Comparison of ENCODE assay signal across 2 cellular contexts in the genomic region with DNA sequence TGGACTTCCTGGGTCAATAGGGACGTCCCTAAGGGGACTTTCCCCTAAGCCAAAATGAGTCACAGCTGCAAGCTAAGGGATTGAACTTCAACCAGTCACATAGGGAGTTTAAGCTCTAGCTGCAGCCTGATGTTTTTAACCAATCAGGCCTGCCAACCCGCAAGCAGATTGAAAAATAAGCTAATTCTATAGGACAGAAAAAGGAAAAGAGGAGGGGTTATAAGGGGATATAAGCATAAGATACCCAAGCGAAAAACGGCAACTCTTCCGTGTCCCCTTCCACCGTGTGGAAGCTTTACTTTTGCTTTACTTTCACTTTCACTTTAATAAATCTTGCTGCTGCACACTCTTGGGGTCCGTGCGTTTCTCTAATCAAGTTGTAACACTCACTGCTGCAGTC.
TF ChIP-seq lines count a peak whose summit lies in the region.

No MANE protein-coding gene starts in this region.

TF ChIP-seq in A549, 52 proteins besides CTCF, POLR2A, EP300 and RAD21:
- TF ChIP-seq ESRRA (IDR thresholded peaks at IDR 0.05; ENCODE audit: borderline replicate concordance, low read length) (no peak), ZNF302 (CRISPR knock-in tag; IDR thresholded peaks at IDR 0.05) (no peak), CBX8 (IDR thresholded peaks at IDR 0.05) (no peak), FOSB (CRISPR knock-in tag; IDR thresholded peaks at IDR 0.05) (no peak), NR3C1 (IDR thresholded peaks at IDR 0.05) (no peak), NFE2L2 (conservative IDR thresholded peaks at IDR 0.05; ENCODE audit: low read length) (no peak)
- TF ChIP-seq, protein P1, sequence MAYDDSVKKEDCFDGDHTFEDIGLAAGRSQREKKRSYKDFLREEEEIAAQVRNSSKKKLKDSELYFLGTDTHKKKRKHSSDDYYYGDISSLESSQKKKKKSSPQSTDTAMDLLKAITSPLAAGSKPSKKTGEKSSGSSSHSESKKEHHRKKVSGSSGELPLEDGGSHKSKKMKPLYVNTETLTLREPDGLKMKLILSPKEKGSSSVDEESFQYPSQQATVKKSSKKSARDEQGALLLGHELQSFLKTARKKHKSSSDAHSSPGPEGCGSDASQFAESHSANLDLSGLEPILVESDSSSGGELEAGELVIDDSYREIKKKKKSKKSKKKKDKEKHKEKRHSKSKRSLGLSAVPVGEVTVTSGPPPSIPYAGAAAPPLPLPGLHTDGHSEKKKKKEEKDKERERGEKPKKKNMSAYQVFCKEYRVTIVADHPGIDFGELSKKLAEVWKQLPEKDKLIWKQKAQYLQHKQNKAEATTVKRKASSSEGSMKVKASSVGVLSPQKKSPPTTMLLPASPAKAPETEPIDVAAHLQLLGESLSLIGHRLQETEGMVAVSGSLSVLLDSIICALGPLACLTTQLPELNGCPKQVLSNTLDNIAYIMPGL (CRISPR knock-in tag; IDR thresholded peaks at IDR 0.05; ENCODE audit: borderline replicate concordance) = no peak
TF ChIP-seq in A549: peak in this region for 0.

TF ChIP-seq in GM12878, 131 proteins besides CTCF, POLR2A, EP300 and RAD21:
- TF ChIP-seq PML (IDR thresholded peaks at IDR 0.05; ENCODE audit: low read length) (no peak), WRNIP1 (IDR thresholded peaks at IDR 0.05; ENCODE audit: borderline replicate concordance, low read depth, low read length) (no peak), SUPT20H (IDR thresholded peaks at IDR 0.05; ENCODE audit: borderline replicate concordance, control insufficient read depth, low read depth, low read length) (no peak), ESRRA (IDR thresholded peaks at IDR 0.05; ENCODE audit: low read length) (no peak), KAT2A (conservative IDR thresholded peaks at IDR 0.05; ENCODE audit: control insufficient read depth, low read depth, low read length) (no peak), SIN3A (IDR thresholded peaks at IDR 0.05; ENCODE audit: low read depth, low read length) (no peak), ZSCAN29 (IDR thresholded peaks at IDR 0.05) (no peak), GABPA (IDR thresholded peaks at IDR 0.05; ENCODE audit: low read depth) (no peak), TAF1 (IDR thresholded peaks at IDR 0.05; ENCODE audit: borderline replicate concordance, low read depth, low read length) (no peak), NFXL1 (IDR thresholded peaks at IDR 0.05; ENCODE audit: borderline replicate concordance) (no peak)
- TF ChIP-seq, protein P2, sequence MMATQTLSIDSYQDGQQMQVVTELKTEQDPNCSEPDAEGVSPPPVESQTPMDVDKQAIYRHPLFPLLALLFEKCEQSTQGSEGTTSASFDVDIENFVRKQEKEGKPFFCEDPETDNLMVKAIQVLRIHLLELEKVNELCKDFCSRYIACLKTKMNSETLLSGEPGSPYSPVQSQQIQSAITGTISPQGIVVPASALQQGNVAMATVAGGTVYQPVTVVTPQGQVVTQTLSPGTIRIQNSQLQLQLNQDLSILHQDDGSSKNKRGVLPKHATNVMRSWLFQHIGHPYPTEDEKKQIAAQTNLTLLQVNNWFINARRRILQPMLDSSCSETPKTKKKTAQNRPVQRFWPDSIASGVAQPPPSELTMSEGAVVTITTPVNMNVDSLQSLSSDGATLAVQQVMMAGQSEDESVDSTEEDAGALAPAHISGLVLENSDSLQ (IDR thresholded peaks at IDR 0.05) = no peak
